25 cellular contexts compared by ENCODE assay signal in genomic region chr14:90520326-90520725, GRCh38.
DNase-seq lines count a peak whose midpoint lies in the region; ATAC-seq and TF ChIP-seq lines count a peak whose summit lies in the region.
"Had no signal": no experiment of that assay in that cellular context is flagged by ENCODE, and none has a peak within 500 bp of the region (broad histone marks: within the 10 kb centered on the region; RNA-seq: fewer than 3 reads in every experiment).

No MANE protein-coding gene starts in this region.

- TF ChIP-seq CTCF in left ventricle myocardium inferior (IDR thresholded peaks at IDR 0.05; ENCODE audit: borderline replicate concordance), result no peak
- no peak for TF ChIP-seq CTCF in dorsolateral prefrontal cortex (IDR thresholded peaks at IDR 0.05 in 54 of 56, conservative IDR thresholded peaks at IDR 0.05 in 2 of 56; ENCODE audit: low read depth in 1 of 56, partially characterized antibody in 56 of 56)
- TF ChIP-seq CTCF in breast epithelium (IDR thresholded peaks at IDR 0.05), result no peak
- no peak for TF ChIP-seq CTCF in colonic mucosa (IDR thresholded peaks at IDR 0.05)

- H3K4me1 ChIP-seq in left ventricle myocardium inferior, result peaks cover 77% of the 10 kb centered on the region
- H3K4me1 ChIP-seq in breast epithelium, result peaks cover 4 to 26% of the 10 kb centered on the region in 2 donors
- H3K4me1 ChIP-seq in colonic mucosa, result peaks cover 31% of the 10 kb centered on the region
- H3K4me1 ChIP-seq: pancreas, right lobe of liver, upper lobe of right lung had no signal

- no peak overlapping the region for H3K4me3 ChIP-seq in left ventricle myocardium inferior
- H3K4me3 ChIP-seq in dorsolateral prefrontal cortex, result no peak overlapping the region
- no peak overlapping the region for H3K4me3 ChIP-seq in breast epithelium
- H3K4me3 ChIP-seq in colonic mucosa, result no peak overlapping the region
- H3K4me3 ChIP-seq: pancreas, right lobe of liver, upper lobe of right lung had no signal

- H3K36me3 ChIP-seq in left ventricle myocardium inferior (no peaks in the 10 kb centered on the region), breast epithelium (no peaks in the 10 kb centered on the region), colonic mucosa (no peaks in the 10 kb centered on the region)
- H3K36me3 ChIP-seq: BE2C, pancreas, right lobe of liver, upper lobe of right lung, WERI-Rb-1 had no signal

- no peak for TF ChIP-seq POLR2A in breast epithelium (IDR thresholded peaks at IDR 0.05)

- no peak for DNase-seq in left ventricle myocardium inferior
- DNase-seq in left cardiac atrium, result no peak
- no peak for DNase-seq in dorsolateral prefrontal cortex
- DNase-seq in posterior vena cava (ENCODE audit: low spot score), result peak; percentile 76
- no peak for DNase-seq in inferior parietal cortex (ENCODE audit: extremely low spot score)
- DNase-seq in NCI-H82 treated with DMSO at 0.1 percent for 48 hours (lab: John Stamatoyannopoulos, UW; ENCODE audit: unreplicated experiment), result no peak
- no peak for DNase-seq in breast epithelium (ENCODE audit: low spot score in 2 of 2)
- DNase-seq in colonic mucosa, result no peak
- DNase-seq: activated CD4-positive, alpha-beta T cell treated with anti-CD3 and anti-CD28 coated beads, Interleukin-2, amount 50 U/mL, for 1 hour; activated CD8-positive, alpha-beta memory T cell treated with anti-CD3 and anti-CD28 coated beads, Interleukin-2, amount 50 U/mL, for 48 hours; BE2C; Calu3; cerebellar nuclear complex; effector CD8-positive, alpha-beta T cell; EL; foreskin fibroblast; GOT3; hippocampal formation; NCI-H774; right lobe of liver; stimulated activated CD4-positive, alpha-beta T cell treated with anti-CD3 and anti-CD28 coated beads, Interleukin-15, amount 100 ng/mL, for 24 hours; stimulated activated naive CD8-positive, alpha-beta T cell treated with anti-CD3 and anti-CD28 coated beads, Interleukin-15, Interleukin-2, amounts not matched to agents 100 U/mL and 50 U/mL, for 24 hours; upper lobe of right lung; WERI-Rb-1 had no signal

- no peak overlapping the region for H3K9ac ChIP-seq in colonic mucosa (ENCODE audit: low read depth in 2 of 2, low read length in 2 of 2)

- no peaks in the 10 kb centered on the region for H3K27me3 ChIP-seq in left ventricle myocardium inferior (ENCODE audit: low read depth)
- no peaks in the 10 kb centered on the region for H3K27me3 ChIP-seq in dorsolateral prefrontal cortex
- no peaks in the 10 kb centered on the region for H3K27me3 ChIP-seq in breast epithelium
- no peaks in the 10 kb centered on the region for H3K27me3 ChIP-seq in colonic mucosa
- H3K27me3 ChIP-seq: BE2C, pancreas, right lobe of liver, upper lobe of right lung had no signal

- no peaks in the 10 kb centered on the region for H3K9me3 ChIP-seq in left ventricle myocardium inferior (replicated peaks)
- no peaks in the 10 kb centered on the region for H3K9me3 ChIP-seq in breast epithelium
- no peaks in the 10 kb centered on the region for H3K9me3 ChIP-seq in colonic mucosa
- H3K9me3 ChIP-seq: BE2C, pancreas, right lobe of liver, upper lobe of right lung had no signal

- H3K27ac ChIP-seq in left ventricle myocardium inferior (replicated peaks) (peak overlapping the region; percentile 26), dorsolateral prefrontal cortex (peak overlapping the region in 38 of 59 donors; percentile 3 to 100 (median 51)), breast epithelium (peak overlapping the region in 1 of 2 donors; percentile 74), colonic mucosa (no peak overlapping the region)
- H3K27ac ChIP-seq: pancreas, right lobe of liver, upper lobe of right lung, WERI-Rb-1 had no signal

- ATAC-seq in left cardiac atrium, result no peak
- ATAC-seq: right lobe of liver; stimulated activated naive CD8-positive, alpha-beta T cell treated with anti-CD3 and anti-CD28 coated beads, Interleukin-15, Interleukin-2, amounts not matched to agents 100 U/mL and 50 U/mL, for 24 hours; upper lobe of right lung had no signal

- intact Hi-C loops in left ventricle myocardium inferior (cut with micrococcal nuclease) (no loop called here), left cardiac atrium (cut with DNase I) (no loop called here), dorsolateral prefrontal cortex (cut with DNase I) (no loop called here), posterior vena cava (cut with DNase I) (loop anchor here in 1 of 2 donors (5.0 kb wide), 1 partner anchor 123 kb away; the partner anchor contains the start of gene CALM1), breast epithelium (cut with DNase I; ENCODE audit: low total_unique reads) (loop anchor here (5.0 kb wide), 1 partner anchor 123 kb away; the partner anchor contains the start of gene CALM1), colonic mucosa (cut with DNase I) (no loop called here)
